Comparison of ENCODE assay signal across 1 cellular context in genomic region chrX:153408871-153409351, GRCh38.
TF ChIP-seq lines count a peak whose summit lies in the region.

No MANE protein-coding gene starts in this region.

TF ChIP-seq in HepG2, 621 proteins besides CTCF, POLR2A, EP300 and RAD21:
- TF ChIP-seq ZNF383 (CRISPR knock-in tag; IDR thresholded peaks at IDR 0.05; ENCODE audit: borderline replicate concordance) (no peak), TCF7 (IDR thresholded peaks at IDR 0.05; ENCODE audit: low read depth) (no peak), ZNF746 (CRISPR knock-in tag; IDR thresholded peaks at IDR 0.05) (no peak), ZNF687 (CRISPR knock-in tag; IDR thresholded peaks at IDR 0.05) (no peak), RNF2 (conservative IDR thresholded peaks at IDR 0.05; ENCODE audit: low read depth) (no peak), ZNF768 (CRISPR knock-in tag; IDR thresholded peaks at IDR 0.05) (no peak), ELF4 (CRISPR knock-in tag; IDR thresholded peaks at IDR 0.05; ENCODE audit: borderline replicate concordance) (no peak), ZNF512 (CRISPR knock-in tag; IDR thresholded peaks at IDR 0.05) (no peak), ZBTB44 (CRISPR knock-in tag; IDR thresholded peaks at IDR 0.05) (no peak), TMF1 (CRISPR knock-in tag; IDR thresholded peaks at IDR 0.05; ENCODE audit: low read depth) (no peak), ZNF567 (CRISPR knock-in tag; IDR thresholded peaks at IDR 0.05; ENCODE audit: borderline replicate concordance) (no peak), NFRKB (IDR thresholded peaks at IDR 0.05) (no peak), FIP1L1 (IDR thresholded peaks at IDR 0.05; ENCODE audit: borderline replicate concordance, insufficient read depth, low read depth, low read length) (no peak), PAWR (CRISPR knock-in tag; IDR thresholded peaks at IDR 0.05; ENCODE audit: borderline replicate concordance) (no peak)
